Comparison of ENCODE assay signal across 22 cellular contexts in the genomic region with DNA sequence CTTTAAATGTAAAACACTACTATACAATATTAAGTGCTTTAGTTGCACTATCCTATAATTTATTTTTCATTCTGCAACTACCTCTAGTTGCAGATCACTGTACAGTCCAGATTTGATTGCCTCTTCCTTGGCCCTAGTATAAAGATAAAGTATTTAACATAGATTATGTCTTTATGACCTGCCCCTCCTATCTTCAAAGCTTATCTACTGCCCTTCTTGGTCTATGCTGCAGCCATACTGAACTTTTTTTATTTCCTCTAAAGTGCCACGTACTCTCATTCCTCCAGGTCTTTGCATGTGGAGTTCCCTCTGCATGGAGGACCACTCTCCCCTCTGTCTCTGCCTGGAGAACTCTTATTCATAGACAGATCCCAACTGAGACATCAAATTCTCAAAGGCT.
"Had no signal": no experiment of that assay in that cellular context is flagged by ENCODE, and none has a peak within 500 bp of the region (broad histone marks: within the 10 kb centered on the region; RNA-seq: fewer than 3 reads in every experiment).

No MANE protein-coding gene starts in this region.

- H3K36me3 Mint-ChIP-seq: mesothelial cell of epicardium had no signal

- H3K9me3 Mint-ChIP-seq: dendritic cell treated with granulocyte-macrophage colony-stimulating factor and Interleukin-4, amounts not matched to agents 40 ng/mL and 50 ng/mL, for 4 days; endodermal cell; mesothelial cell of epicardium; naive thymus-derived CD4-positive, alpha-beta T cell; stimulated activated naive CD8-positive, alpha-beta T cell treated with anti-CD3 and anti-CD28 coated beads, Interleukin-15, amount 100 ng/mL, for 72 hours had no signal

- DNase-seq: effector CD8-positive, alpha-beta T cell; endodermal cell; foreskin fibroblast; gastrocnemius medialis; head of caudate nucleus; kidney; left lung; mesenchymal stem cell; naive thymus-derived CD4-positive, alpha-beta T cell; pancreas; right lobe of liver; stimulated activated CD4-positive, alpha-beta T cell treated with anti-CD3 and anti-CD28 coated beads, Interleukin-12 subunit alpha, Interleukin-12 subunit beta, amount 100 ng/mL, for 4 hours; stimulated activated CD4-positive, alpha-beta T cell treated with anti-CD3 and anti-CD28 coated beads, Interleukin-1b, Interleukin-23, amount 100 ng/mL, for 48 hours; stimulated activated CD4-positive, alpha-beta T cell treated with anti-CD3 and anti-CD28 coated beads, Interleukin-4, amount 100 ng/mL, for 1 hour; stimulated activated CD8-positive, alpha-beta memory T cell treated with anti-CD3 and anti-CD28 coated beads, Interleukin-4, amount 100 ng/mL, for 48 hours; stimulated activated naive CD4-positive, alpha-beta T cell; stimulated activated naive CD8-positive, alpha-beta T cell treated with anti-CD3 and anti-CD28 coated beads, Interleukin-15, amount 100 ng/mL, for 72 hours; upper lobe of left lung; uterus had no signal

- H3K27me3 Mint-ChIP-seq: dendritic cell treated with granulocyte-macrophage colony-stimulating factor and Interleukin-4, amounts not matched to agents 40 ng/mL and 50 ng/mL, for 4 days; stimulated activated naive CD8-positive, alpha-beta T cell treated with anti-CD3 and anti-CD28 coated beads, Interleukin-15, amount 100 ng/mL, for 72 hours had no signal

- H3K4me3 Mint-ChIP-seq: dendritic cell treated with granulocyte-macrophage colony-stimulating factor and Interleukin-4, amounts not matched to agents 40 ng/mL and 50 ng/mL, for 4 days; endodermal cell; mesothelial cell of epicardium; naive thymus-derived CD4-positive, alpha-beta T cell; stimulated activated naive CD8-positive, alpha-beta T cell treated with anti-CD3 and anti-CD28 coated beads, Interleukin-15, amount 100 ng/mL, for 72 hours had no signal

- ATAC-seq: esophagus mucosa; gastrocnemius medialis; left lung; naive thymus-derived CD4-positive, alpha-beta T cell; pancreas; right lobe of liver; stimulated activated naive CD8-positive, alpha-beta T cell treated with anti-CD3 and anti-CD28 coated beads, Interleukin-15, amount 100 ng/mL, for 72 hours had no signal

- H3K27ac Mint-ChIP-seq: dendritic cell treated with granulocyte-macrophage colony-stimulating factor and Interleukin-4, amounts not matched to agents 40 ng/mL and 50 ng/mL, for 4 days; endodermal cell; mesothelial cell of epicardium; naive thymus-derived CD4-positive, alpha-beta T cell; stimulated activated naive CD8-positive, alpha-beta T cell treated with anti-CD3 and anti-CD28 coated beads, Interleukin-15, amount 100 ng/mL, for 72 hours had no signal

- H3K4me1 Mint-ChIP-seq: naive thymus-derived CD4-positive, alpha-beta T cell had no signal
